Comparison of ENCODE assay signal across 25 cellular contexts in genomic region chr18:9292047-9292446, GRCh38.
"Had no signal": no experiment of that assay in that cellular context is flagged by ENCODE, and none has a peak within 500 bp of the region (broad histone marks: within the 10 kb centered on the region; RNA-seq: fewer than 3 reads in every experiment).

No MANE protein-coding gene starts in this region.

- H3K27me3 ChIP-seq: neural progenitor cell, ovary, stomach, thyroid gland, tibial nerve, upper lobe of left lung, vagina had no signal

- H3K36me3 ChIP-seq: ovary, stomach, thoracic aorta, thyroid gland, tibial nerve, upper lobe of left lung, vagina had no signal

- H3K9me3 ChIP-seq: ovary, thyroid gland, vagina had no signal

- DNase-seq: naive thymus-derived CD4-positive, alpha-beta T cell; natural killer cell; occipital lobe; ovary; posterior cingulate gyrus; psoas muscle; right cardiac atrium; stimulated activated CD4-positive, alpha-beta T cell treated with anti-CD3 and anti-CD28 coated beads, Interleukin-15, amount 100 ng/mL, for 24 hours; stimulated activated CD4-positive, alpha-beta T cell treated with anti-CD3 and anti-CD28 coated beads, Interleukin-2, amount 100 ng/mL, for 24 hours; stimulated activated CD4-positive, alpha-beta T cell treated with anti-CD3 and anti-CD28 coated beads, Interleukin-2, amount 100 ng/mL, for 48 hours; stimulated activated CD4-positive, alpha-beta T cell treated with anti-CD3 and anti-CD28 coated beads, Interleukin-4, amount 100 ng/mL, for 24 hours; stimulated activated naive B cell treated with anti-CD40 and anti-IgM and Interleukin-4, amounts not matched to agents 10 μg/mL and 1 μg/mL and 100 μg/mL, for 72 hours; stimulated activated naive CD4-positive, alpha-beta T cell treated with Interleukin-2 at 50 U/mL for 16 hours; stomach; thyroid gland; trophoblast cell; upper lobe of left lung had no signal

- H3K4me1 ChIP-seq: neural progenitor cell, parathyroid adenoma, psoas muscle, stomach, thyroid gland, tibial nerve, upper lobe of left lung, vagina had no signal

- ATAC-seq: naive thymus-derived CD4-positive, alpha-beta T cell; psoas muscle; right cardiac atrium; sciatic nerve; stimulated activated effector memory CD8-positive, alpha-beta T cell treated with anti-CD3 and anti-CD28 coated beads, Interleukin-12 subunit alpha, Interleukin-12 subunit beta, amount 100 ng/mL, for 72 hours; stimulated activated naive B cell treated with anti-CD40 and anti-IgM and Interleukin-4, amounts not matched to agents 10 μg/mL and 1 μg/mL and 100 μg/mL, for 72 hours had no signal

- H3K9ac ChIP-seq: neural progenitor cell, parathyroid adenoma had no signal

- H3K27ac ChIP-seq: neural progenitor cell, ovary, parathyroid adenoma, psoas muscle, skin epidermis, stomach, thoracic aorta, thyroid gland, tibial nerve, upper lobe of left lung, vagina had no signal

- H3K4me3 ChIP-seq: neural progenitor cell, ovary, psoas muscle, skin epidermis, stomach, thoracic aorta, thyroid gland, tibial nerve, upper lobe of left lung, vagina had no signal

- H3K4me2 ChIP-seq: neural progenitor cell had no signal

- H3K79me2 ChIP-seq: parathyroid adenoma had no signal

- H2AFZ ChIP-seq: neural progenitor cell, parathyroid adenoma had no signal
